8 cellular contexts compared by ENCODE assay signal in genomic region chr20:58850693-58851174, GRCh38. TPM values are rescaled to one million over a fixed set of nuclear protein-coding genes. Genes with fewer than 3 reads are reported as not detected.
DNase-seq lines count a peak whose midpoint lies in the region; ATAC-seq and TF ChIP-seq lines count a peak whose summit lies in the region.

GNAS-AS1 (minus strand) TSS chr20:58850902.

- H3K27me3 ChIP-seq in OCI-LY3 (ENCODE audit: low read depth, low read length): peaks cover 14% of the 10 kb centered on the region; the same call in 1 of the 2 replicates
- peaks cover 31% of the 10 kb centered on the region for H3K27me3 ChIP-seq in osteoblast (ENCODE audit: insufficient read depth, low read length)

- peak; percentile 64 for DNase-seq in activated T-helper 9 cell treated with anti-CD3 and anti-CD28 coated beads, Interleukin-2, amount 50 U/mL, for 16 hours (ENCODE audit: low read depth)
- DNase-seq in foreskin melanocyte (peak; percentile 64), osteoblast (ENCODE audit: insufficient read length, low spot score, missing footprints) (peak; percentile 99), superior temporal gyrus (ENCODE audit: extremely low spot score) (peak; percentile 60), DMS53 treated with DMSO at 0.1 percent for 48 hours (lab: John Stamatoyannopoulos, UW; ENCODE audit: unreplicated experiment) (no peak)

- H3K4me3 ChIP-seq in OCI-LY3 (ENCODE audit: low read length) (peak within 1 kb of the TSS; percentile 83), osteoblast (ENCODE audit: insufficient read depth, low read length) (peak within 1 kb of the TSS; percentile 81)

- H3K4me1 ChIP-seq in OCI-LY3 (ENCODE audit: low read length) (peaks cover 4% of the 10 kb centered on the region), osteoblast (ENCODE audit: insufficient read depth, low read length) (peaks cover 17% of the 10 kb centered on the region)

- no peaks in the 10 kb centered on the region for H3K9me3 ChIP-seq in OCI-LY3 (ENCODE audit: insufficient read depth, low read length)
- no peaks in the 10 kb centered on the region for H3K9me3 ChIP-seq in osteoblast (ENCODE audit: low read depth, low read length)

- TF ChIP-seq CTCF in OCI-LY3 (IDR thresholded peaks at IDR 0.05; ENCODE audit: low read depth, low read length) (no peak), osteoblast (IDR thresholded peaks at IDR 0.05; ENCODE audit: extremely low read depth, low read depth, low read length) (no peak)

- peaks cover 32% of the 10 kb centered on the region for H3K79me2 ChIP-seq in OCI-LY3 (ENCODE audit: low read length)
- H3K79me2 ChIP-seq in osteoblast (ENCODE audit: insufficient read depth, low read length): peaks cover 19% of the 10 kb centered on the region

- H3K27ac ChIP-seq in OCI-LY3 (ENCODE audit: low read length): no peak within 1 kb of the TSS
- no peak within 1 kb of the TSS for H3K27ac ChIP-seq in osteoblast (ENCODE audit: low read depth, low read length)

- peak; percentile 77 for ATAC-seq in GM18505 (IDR thresholded peaks at IDR 0.05; ENCODE audit: unreplicated experiment)
- ATAC-seq in HG02884 (IDR thresholded peaks at IDR 0.05; ENCODE audit: unreplicated experiment): peak; percentile 74

- peaks cover 2% of the 10 kb centered on the region for H3K36me3 ChIP-seq in OCI-LY3 (replicated peaks; ENCODE audit: low read depth, low read length)
- H3K36me3 ChIP-seq in osteoblast (ENCODE audit: insufficient read depth, low read length): no peaks in the 10 kb centered on the region

- peak within 1 kb of the TSS; percentile 60 for H3K4me2 ChIP-seq in OCI-LY3 (ENCODE audit: low read length)
- H3K4me2 ChIP-seq in osteoblast (ENCODE audit: insufficient read depth, low read length): peak within 1 kb of the TSS; percentile 92

- peak within 1 kb of the TSS; percentile 66 for H3K9ac ChIP-seq in OCI-LY3 (ENCODE audit: low read length)

- peak within 1 kb of the TSS; percentile 69; the same call in 1 of the 2 replicates for H2AFZ ChIP-seq in OCI-LY3 (ENCODE audit: low read depth, low read length)
- peak within 1 kb of the TSS; percentile 89 for H2AFZ ChIP-seq in osteoblast (ENCODE audit: low read length)

- H4K20me1 ChIP-seq in OCI-LY3 (ENCODE audit: insufficient read depth, low read length): no peaks in the 10 kb centered on the region
- no peaks in the 10 kb centered on the region for H4K20me1 ChIP-seq in osteoblast (ENCODE audit: insufficient read depth, low read length)

- peak; percentile 44 for TF ChIP-seq POLR2A in GM18505 (IDR thresholded peaks at IDR 0.05; ENCODE audit: borderline replicate concordance, extremely low read depth, insufficient read depth, insufficient read length)

RNA-seq across cellular contexts. Expression of gene GNAS-AS1, which starts in this region (rescaled TPM):
- 0.72 and 1.5 TPM in 2 replicates for total RNA-seq in osteoblast
